In the genomic region with DNA sequence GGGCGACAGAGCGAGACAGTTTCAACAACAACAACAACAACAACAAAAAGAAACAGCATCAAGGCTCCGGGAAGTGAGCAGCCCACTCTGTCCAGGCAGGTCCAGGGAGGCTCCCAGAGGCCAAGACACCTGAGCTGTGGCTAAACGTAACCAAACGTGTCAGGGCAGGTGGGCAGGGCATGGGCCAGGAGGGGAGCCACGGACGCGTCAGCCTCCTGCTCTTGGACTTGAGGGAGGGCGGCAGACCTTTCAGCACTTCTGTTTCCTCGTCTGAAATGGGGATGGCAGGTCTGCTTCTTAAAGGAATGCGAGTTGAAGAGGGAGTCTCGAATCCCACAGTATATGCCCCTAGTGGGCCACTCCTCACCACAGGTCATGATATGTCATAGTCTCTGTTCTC, we compare ENCODE assay signal across 24 cellular contexts. TPM values are rescaled to one million over a fixed set of nuclear protein-coding genes. Genes with fewer than 3 reads are reported as not detected.
DNase-seq lines count a peak whose midpoint lies in the region; ATAC-seq and TF ChIP-seq lines count a peak whose summit lies in the region.
"Had no signal": no experiment of that assay in that cellular context is flagged by ENCODE, and none has a peak within 500 bp of the region (broad histone marks: within the 10 kb centered on the region; RNA-seq: fewer than 3 reads in every experiment).

No MANE protein-coding gene starts in this region.

- peak overlapping the region; percentile 37 for H3K27ac Mint-ChIP-seq in CD8-positive, alpha-beta T cell
- H3K27ac Mint-ChIP-seq in activated T-helper 17 cell treated with anti-CD3 and anti-CD28 coated beads, Interleukin-2, amount 50 U/mL, for 72 hours = peak overlapping the region; percentile 17
- peak overlapping the region; percentile 42 for H3K27ac Mint-ChIP-seq in nephron progenitor cell
- H3K27ac Mint-ChIP-seq: activated naive CD4-positive, alpha-beta T cell treated with anti-CD3 and anti-CD28 coated beads, Interleukin-2, amount 10 ng/mL, durations not matched to agents 7 days and 5 days had no signal

- no peak for TF ChIP-seq CTCF in CD8-positive, alpha-beta T cell (IDR thresholded peaks at IDR 0.05)
- TF ChIP-seq CTCF in nephron progenitor cell (IDR thresholded peaks at IDR 0.05) = no peak
- TF ChIP-seq CTCF in prostate gland (IDR thresholded peaks at IDR 0.05) = no peak
- no peak for TF ChIP-seq CTCF in Peyer's patch (IDR thresholded peaks at IDR 0.05)

- no peaks in the 10 kb centered on the region for H4K20me1 ChIP-seq in BLaER1

- H3K4me2 ChIP-seq in BLaER1 = no peak overlapping the region

- peaks cover 30% of the 10 kb centered on the region for H3K36me3 ChIP-seq in BLaER1
- no peaks in the 10 kb centered on the region for H3K36me3 ChIP-seq in CD8-positive, alpha-beta T cell (ENCODE audit: insufficient read depth, low read length)
- no peaks in the 10 kb centered on the region for H3K36me3 ChIP-seq in prostate gland
- no peaks in the 10 kb centered on the region for H3K36me3 ChIP-seq in Peyer's patch
- H3K36me3 ChIP-seq: cardiac muscle cell had no signal

- peaks cover 21% of the 10 kb centered on the region for H3K36me3 Mint-ChIP-seq in CD8-positive, alpha-beta T cell
- peaks cover 44% of the 10 kb centered on the region for H3K36me3 Mint-ChIP-seq in activated T-helper 17 cell treated with anti-CD3 and anti-CD28 coated beads, Interleukin-2, amount 50 U/mL, for 72 hours (ENCODE audit: low read depth)
- peaks cover 6% of the 10 kb centered on the region for H3K36me3 Mint-ChIP-seq in nephron progenitor cell (ENCODE audit: low read depth)

- H3K9me3 Mint-ChIP-seq in CD8-positive, alpha-beta T cell = no peaks in the 10 kb centered on the region
- H3K9me3 Mint-ChIP-seq in activated T-helper 17 cell treated with anti-CD3 and anti-CD28 coated beads, Interleukin-2, amount 50 U/mL, for 72 hours = no peaks in the 10 kb centered on the region
- H3K9me3 Mint-ChIP-seq in nephron progenitor cell = no peaks in the 10 kb centered on the region
- H3K9me3 Mint-ChIP-seq: activated naive CD4-positive, alpha-beta T cell treated with anti-CD3 and anti-CD28 coated beads, Interleukin-2, amount 10 ng/mL, durations not matched to agents 7 days and 5 days had no signal

- intact Hi-C loops in CD8-positive, alpha-beta T cell (cut with DNase I, micrococcal nuclease) = loop anchor here (5.0 to 10.0 kb wide), 2 partner anchors 53 to 55 kb away; no protein-coding TSS in a partner anchor
- intact Hi-C loops in prostate gland (cut with DNase I) = no loop called here

- no peak overlapping the region for H3K9ac ChIP-seq in BLaER1

- CTCF ChIA-PET in CD8-positive, alpha-beta T cell (lab: Charles Lee) = interaction anchor here (1.1 kb wide), 1 partner anchor 54 kb away, joined by 3 read pairs; no protein-coding TSS in a partner anchor

- H3K27ac ChIP-seq in BLaER1 (peak overlapping the region; percentile 16; the same call in 1 of the 2 replicates), prostate gland (no peak overlapping the region), Peyer's patch (no peak overlapping the region)
- no peak overlapping the region for H3K27ac ChIP-seq in CD8-positive, alpha-beta T cell (ENCODE audit: low read depth, low read length)
- H3K27ac ChIP-seq: cardiac muscle cell, epithelial cell of prostate, heart left ventricle had no signal

- no peak for DNase-seq in CD8-positive, alpha-beta T cell
- DNase-seq in nephron progenitor cell = no peak
- no peak for DNase-seq in NCI-H2081 treated with DMSO at 0.1 percent for 48 hours (lab: John Stamatoyannopoulos, UW)
- no peak for DNase-seq in MV-4-11 (lab: John Stamatoyannopoulos, UW)
- DNase-seq in prostate gland (ENCODE audit: low spot score) = no peak
- no peak for DNase-seq in Peyer's patch
- DNase-seq: activated CD4-positive, alpha-beta T cell treated with anti-CD3 and anti-CD28 coated beads, Interleukin-2, amount 50 U/mL, for 1 hour; activated naive CD4-positive, alpha-beta T cell treated with anti-CD3 and anti-CD28 coated beads, Interleukin-2, amount 10 ng/mL, durations not matched to agents 7 days and 5 days; Calu3; dorsolateral prefrontal cortex; EL; GOT3; Kasumi-1; left cardiac atrium; mesenchymal stem cell; NCI-H1092 treated with DMSO at 0.1 percent for 48 hours; NCI-H1930; PC-3; substantia nigra had no signal

- POLR2A ChIA-PET in CD8-positive, alpha-beta T cell (lab: Charles Lee) = no interaction called here

- no peaks in the 10 kb centered on the region for H3K27me3 Mint-ChIP-seq in CD8-positive, alpha-beta T cell (ENCODE audit: low read depth)
- no peaks in the 10 kb centered on the region for H3K27me3 Mint-ChIP-seq in activated T-helper 17 cell treated with anti-CD3 and anti-CD28 coated beads, Interleukin-2, amount 50 U/mL, for 72 hours
- H3K27me3 Mint-ChIP-seq in nephron progenitor cell (ENCODE audit: low read depth, poor library complexity) = peaks cover 2% of the 10 kb centered on the region

- H3K9me3 ChIP-seq in BLaER1 = no peaks in the 10 kb centered on the region
- H3K9me3 ChIP-seq in CD8-positive, alpha-beta T cell (ENCODE audit: low read length) = no peaks in the 10 kb centered on the region
- H3K9me3 ChIP-seq in prostate gland = no peaks in the 10 kb centered on the region
- H3K9me3 ChIP-seq in Peyer's patch = no peaks in the 10 kb centered on the region
- H3K9me3 ChIP-seq: heart left ventricle had no signal

- H3K4me1 ChIP-seq in BLaER1 = peaks cover 90% of the 10 kb centered on the region
- peaks cover 39% of the 10 kb centered on the region for H3K4me1 ChIP-seq in CD8-positive, alpha-beta T cell (ENCODE audit: insufficient read depth, low read length)
- no peaks in the 10 kb centered on the region for H3K4me1 ChIP-seq in prostate gland (replicated peaks)
- peaks cover 0 to 11% (median 10%) of the 10 kb centered on the region in 4 donors for H3K4me1 ChIP-seq in Peyer's patch

- ATAC-seq in CD8-positive, alpha-beta T cell = no peak
- no peak for ATAC-seq in activated T-helper 17 cell treated with anti-CD3 and anti-CD28 coated beads, Interleukin-2, amount 50 U/mL, for 72 hours (replicated peaks)
- ATAC-seq: heart left ventricle, left cardiac atrium, PC-3 had no signal

- peaks cover 53% of the 10 kb centered on the region for H3K4me1 Mint-ChIP-seq in CD8-positive, alpha-beta T cell (ENCODE audit: low read depth)
- H3K4me1 Mint-ChIP-seq in activated T-helper 17 cell treated with anti-CD3 and anti-CD28 coated beads, Interleukin-2, amount 50 U/mL, for 72 hours = peaks cover 17% of the 10 kb centered on the region
- peaks cover 24% of the 10 kb centered on the region for H3K4me1 Mint-ChIP-seq in nephron progenitor cell

- H3K4me3 ChIP-seq in BLaER1 (no peak overlapping the region), prostate gland (no peak overlapping the region), Peyer's patch (no peak overlapping the region)
- no peak overlapping the region for H3K4me3 ChIP-seq in CD8-positive, alpha-beta T cell (ENCODE audit: low read depth, low read length)
- H3K4me3 ChIP-seq: cardiac muscle cell, dorsolateral prefrontal cortex, heart left ventricle had no signal

- 69% methylated on average over 12 of the region's 12 CpGs for WGBS in prostate gland

- TF ChIP-seq POLR2A in prostate gland (IDR thresholded peaks at IDR 0.05) (no peak), Peyer's patch (IDR thresholded peaks at IDR 0.05) (no peak)

- H3K4me3 Mint-ChIP-seq in CD8-positive, alpha-beta T cell = no peak overlapping the region
- no peak overlapping the region for H3K4me3 Mint-ChIP-seq in activated T-helper 17 cell treated with anti-CD3 and anti-CD28 coated beads, Interleukin-2, amount 50 U/mL, for 72 hours
- no peak overlapping the region for H3K4me3 Mint-ChIP-seq in nephron progenitor cell
- H3K4me3 Mint-ChIP-seq: activated naive CD4-positive, alpha-beta T cell treated with anti-CD3 and anti-CD28 coated beads, Interleukin-2, amount 10 ng/mL, durations not matched to agents 7 days and 5 days had no signal

- H3K27me3 ChIP-seq in BLaER1 (no peaks in the 10 kb centered on the region), prostate gland (replicated peaks; ENCODE audit: insufficient read depth) (no peaks in the 10 kb centered on the region), Peyer's patch (no peaks in the 10 kb centered on the region)
- H3K27me3 ChIP-seq in CD8-positive, alpha-beta T cell (ENCODE audit: insufficient read depth, low read length) = no peaks in the 10 kb centered on the region
- H3K27me3 ChIP-seq: cardiac muscle cell, dorsolateral prefrontal cortex, heart left ventricle had no signal

RNA-seq across cellular contexts. Expression of a gene that starts 53.8 kb away (rescaled TPM):
- total RNA-seq in CD8-positive, alpha-beta T cell = 100 to 1,000 TPM; 221 to 238 TPM
- total RNA-seq in activated T-helper 17 cell treated with anti-CD3 and anti-CD28 coated beads, Interleukin-2, amount 50 U/mL, for 72 hours = 100 to 1,000 TPM; 149 to 152 TPM
- total RNA-seq in prostate gland = 100 to 1,000 TPM in 1 of 2 donors, 10 to 100 TPM in 1; 50.9 to 208 TPM
- total RNA-seq in Peyer's patch = 100 to 1,000 TPM in 3 of 4 donors, 10 to 100 TPM in 1; 65.3 to 578 (median 143) TPM

RNA-seq across cellular contexts. Expression of a gene that starts 54.1 kb away (rescaled TPM):
- 10 to 100 TPM; 29.3 to 33.9 TPM for total RNA-seq in CD8-positive, alpha-beta T cell
- 10 to 100 TPM; 26.0 to 35.2 TPM for total RNA-seq in activated T-helper 17 cell treated with anti-CD3 and anti-CD28 coated beads, Interleukin-2, amount 50 U/mL, for 72 hours
- 10 to 100 TPM in 1 of 2 donors, 1 to 10 TPM in 1; 6.5 to 15.3 TPM for total RNA-seq in prostate gland
- total RNA-seq in Peyer's patch = 10 to 100 TPM in 2 of 4 donors, 1 to 10 TPM in 2; 9.7 to 29.7 (median 10.1) TPM
